In the genomic region with DNA sequence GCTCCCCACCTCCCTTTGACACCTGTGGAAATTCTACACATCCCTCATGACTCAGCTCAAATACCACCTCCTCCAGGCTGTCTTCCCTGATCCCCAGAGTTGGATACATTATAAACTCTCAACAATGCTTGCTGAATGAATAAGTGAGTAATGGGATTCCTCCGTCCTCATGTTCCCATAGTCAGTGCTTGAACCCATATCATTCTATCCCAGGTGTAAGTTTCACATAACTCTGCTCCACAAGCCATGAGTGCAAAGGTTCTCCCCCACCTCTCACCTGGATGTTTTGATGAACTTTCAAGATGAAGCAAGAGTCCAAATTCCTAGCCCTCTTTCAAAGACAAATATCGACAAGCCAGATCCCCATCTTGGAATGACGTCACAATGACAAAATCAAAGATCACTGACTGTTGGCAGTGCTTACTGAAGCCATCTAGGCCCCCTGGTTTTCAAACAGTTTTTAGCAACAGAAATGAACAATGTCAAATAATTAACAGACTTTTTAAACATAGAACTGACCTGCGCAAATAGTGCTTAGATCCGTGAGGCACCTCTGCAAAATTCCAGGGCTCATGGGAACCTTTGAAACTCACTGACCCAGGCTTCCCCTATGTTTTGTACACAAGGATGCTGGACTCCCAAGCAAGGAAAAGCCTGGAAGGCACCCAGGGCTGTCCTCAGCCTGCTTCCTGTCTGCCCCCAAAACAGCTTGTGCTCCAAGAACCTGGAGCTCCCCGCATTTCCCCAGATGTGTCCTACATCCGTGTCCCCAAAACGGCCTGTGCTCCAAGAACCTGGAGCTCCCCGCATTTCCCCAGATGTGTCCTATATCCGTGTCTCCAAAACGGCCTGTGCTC, we compare ENCODE assay signal across 1 cellular context.
TF ChIP-seq lines count a peak whose summit lies in the region.

No MANE protein-coding gene starts in this region.

TF ChIP-seq in HepG2, 621 proteins besides CTCF, POLR2A, EP300 and RAD21 (continued from another document and continues in another):
- TF ChIP-seq MAF1 (CRISPR knock-in tag; IDR thresholded peaks at IDR 0.05; ENCODE audit: borderline replicate concordance): no peak
- TF ChIP-seq, protein P1, sequence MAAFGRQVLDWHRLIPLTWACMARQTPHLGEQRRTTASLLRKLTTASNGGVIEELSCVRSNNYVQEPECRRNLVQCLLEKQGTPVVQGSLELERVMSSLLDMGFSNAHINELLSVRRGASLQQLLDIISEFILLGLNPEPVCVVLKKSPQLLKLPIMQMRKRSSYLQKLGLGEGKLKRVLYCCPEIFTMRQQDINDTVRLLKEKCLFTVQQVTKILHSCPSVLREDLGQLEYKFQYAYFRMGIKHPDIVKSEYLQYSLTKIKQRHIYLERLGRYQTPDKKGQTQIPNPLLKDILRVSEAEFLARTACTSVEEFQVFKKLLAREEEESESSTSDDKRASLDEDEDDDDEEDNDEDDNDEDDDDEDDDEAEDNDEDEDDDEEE (CRISPR knock-in tag; IDR thresholded peaks at IDR 0.05): no peak
- no peak for TF ChIP-seq TAF15 (IDR thresholded peaks at IDR 0.05; ENCODE audit: low read depth, low read length, poor library complexity, severe bottlenecking)
- peak; percentile 81 for TF ChIP-seq ESRRA (CRISPR knock-in tag; IDR thresholded peaks at IDR 0.05; ENCODE audit: low read depth)
- no peak for TF ChIP-seq KLF13 (CRISPR knock-in tag; IDR thresholded peaks at IDR 0.05)
- 0 out of 2 replicates have a peak, but pooled peaks have one; percentile 41 for TF ChIP-seq ZSCAN21 (CRISPR knock-in tag; IDR thresholded peaks at IDR 0.05; ENCODE audit: borderline replicate concordance)
- peak; percentile 84 for TF ChIP-seq ZNF501 (CRISPR knock-in tag; IDR thresholded peaks at IDR 0.05)
- TF ChIP-seq ZNF747 (CRISPR knock-in tag; IDR thresholded peaks at IDR 0.05; ENCODE audit: borderline replicate concordance): no peak
- peak; percentile 29; the same call in 1 of the 2 replicates for TF ChIP-seq ZNF331 (CRISPR knock-in tag; IDR thresholded peaks at IDR 0.05)
- TF ChIP-seq SATB2 (CRISPR knock-in tag; IDR thresholded peaks at IDR 0.05): no peak
- TF ChIP-seq, protein P2, sequence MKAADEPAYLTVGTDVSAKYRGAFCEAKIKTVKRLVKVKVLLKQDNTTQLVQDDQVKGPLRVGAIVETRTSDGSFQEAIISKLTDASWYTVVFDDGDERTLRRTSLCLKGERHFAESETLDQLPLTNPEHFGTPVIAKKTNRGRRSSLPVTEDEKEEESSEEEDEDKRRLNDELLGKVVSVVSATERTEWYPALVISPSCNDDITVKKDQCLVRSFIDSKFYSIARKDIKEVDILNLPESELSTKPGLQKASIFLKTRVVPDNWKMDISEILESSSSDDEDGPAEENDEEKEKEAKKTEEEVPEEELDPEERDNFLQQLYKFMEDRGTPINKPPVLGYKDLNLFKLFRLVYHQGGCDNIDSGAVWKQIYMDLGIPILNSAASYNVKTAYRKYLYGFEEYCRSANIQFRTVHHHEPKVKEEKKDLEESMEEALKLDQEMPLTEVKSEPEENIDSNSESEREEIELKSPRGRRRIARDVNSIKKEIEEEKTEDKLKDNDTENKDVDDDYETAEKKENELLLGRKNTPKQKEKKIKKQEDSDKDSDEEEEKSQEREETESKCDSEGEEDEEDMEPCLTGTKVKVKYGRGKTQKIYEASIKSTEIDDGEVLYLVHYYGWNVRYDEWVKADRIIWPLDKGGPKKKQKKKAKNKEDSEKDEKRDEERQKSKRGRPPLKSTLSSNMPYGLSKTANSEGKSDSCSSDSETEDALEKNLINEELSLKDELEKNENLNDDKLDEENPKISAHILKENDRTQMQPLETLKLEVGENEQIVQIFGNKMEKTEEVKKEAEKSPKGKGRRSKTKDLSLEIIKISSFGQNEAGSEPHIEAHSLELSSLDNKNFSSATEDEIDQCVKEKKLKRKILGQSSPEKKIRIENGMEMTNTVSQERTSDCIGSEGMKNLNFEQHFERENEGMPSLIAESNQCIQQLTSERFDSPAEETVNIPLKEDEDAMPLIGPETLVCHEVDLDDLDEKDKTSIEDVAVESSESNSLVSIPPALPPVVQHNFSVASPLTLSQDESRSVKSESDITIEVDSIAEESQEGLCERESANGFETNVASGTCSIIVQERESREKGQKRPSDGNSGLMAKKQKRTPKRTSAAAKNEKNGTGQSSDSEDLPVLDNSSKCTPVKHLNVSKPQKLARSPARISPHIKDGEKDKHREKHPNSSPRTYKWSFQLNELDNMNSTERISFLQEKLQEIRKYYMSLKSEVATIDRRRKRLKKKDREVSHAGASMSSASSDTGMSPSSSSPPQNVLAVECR (CRISPR knock-in tag; IDR thresholded peaks at IDR 0.05; ENCODE audit: borderline replicate concordance): peak; percentile 57; the same call in 1 of the 2 replicates
- no peak for TF ChIP-seq ZNF558 (CRISPR knock-in tag; IDR thresholded peaks at IDR 0.05; ENCODE audit: borderline replicate concordance)
- TF ChIP-seq MYNN (CRISPR knock-in tag; IDR thresholded peaks at IDR 0.05; ENCODE audit: low read depth): no peak
- peak; percentile 83 for TF ChIP-seq TFAP4 (IDR thresholded peaks at IDR 0.05; ENCODE audit: borderline replicate concordance, low read depth)
- TF ChIP-seq ZNF260 (CRISPR knock-in tag; IDR thresholded peaks at IDR 0.05; ENCODE audit: borderline replicate concordance, low read depth): no peak
- peak; percentile 98 for TF ChIP-seq HOXA3 (CRISPR knock-in tag; IDR thresholded peaks at IDR 0.05)
- TF ChIP-seq DMAP1 (CRISPR knock-in tag; IDR thresholded peaks at IDR 0.05): 0 out of 2 replicates have a peak, but pooled peaks have one; percentile 43
- TF ChIP-seq NCOA1 (CRISPR knock-in tag; IDR thresholded peaks at IDR 0.05): peak; percentile 87
- TF ChIP-seq, protein P3, sequence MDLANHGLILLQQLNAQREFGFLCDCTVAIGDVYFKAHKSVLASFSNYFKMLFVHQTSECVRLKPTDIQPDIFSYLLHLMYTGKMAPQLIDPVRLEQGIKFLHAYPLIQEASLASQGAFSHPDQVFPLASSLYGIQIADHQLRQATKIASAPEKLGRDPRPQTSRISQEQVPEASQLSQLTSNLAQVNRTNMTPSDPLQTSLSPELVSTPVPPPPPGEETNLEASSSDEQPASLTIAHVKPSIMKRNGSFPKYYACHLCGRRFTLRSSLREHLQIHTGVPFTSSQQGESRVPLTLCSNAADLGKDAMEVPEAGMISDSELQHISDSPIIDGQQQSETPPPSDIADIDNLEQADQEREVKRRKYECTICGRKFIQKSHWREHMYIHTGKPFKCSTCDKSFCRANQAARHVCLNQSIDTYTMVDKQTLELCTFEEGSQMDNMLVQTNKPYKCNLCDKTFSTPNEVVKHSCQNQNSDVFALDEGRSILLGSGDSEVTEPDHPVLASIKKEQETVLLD (CRISPR knock-in tag; IDR thresholded peaks at IDR 0.05; ENCODE audit: low read depth): no peak
- TF ChIP-seq MATR3 (CRISPR knock-in tag; IDR thresholded peaks at IDR 0.05): no peak
- TF ChIP-seq SKIL (CRISPR knock-in tag; IDR thresholded peaks at IDR 0.05; ENCODE audit: borderline replicate concordance): peak; percentile 22; the same call in 1 of the 2 replicates
- TF ChIP-seq MXD1 (CRISPR knock-in tag; IDR thresholded peaks at IDR 0.05): no peak
- TF ChIP-seq, protein P4, sequence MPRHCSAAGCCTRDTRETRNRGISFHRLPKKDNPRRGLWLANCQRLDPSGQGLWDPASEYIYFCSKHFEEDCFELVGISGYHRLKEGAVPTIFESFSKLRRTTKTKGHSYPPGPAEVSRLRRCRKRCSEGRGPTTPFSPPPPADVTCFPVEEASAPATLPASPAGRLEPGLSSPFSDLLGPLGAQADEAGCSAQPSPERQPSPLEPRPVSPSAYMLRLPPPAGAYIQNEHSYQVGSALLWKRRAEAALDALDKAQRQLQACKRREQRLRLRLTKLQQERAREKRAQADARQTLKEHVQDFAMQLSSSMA (CRISPR knock-in tag; IDR thresholded peaks at IDR 0.05): no peak
- TF ChIP-seq CEBPB (IDR thresholded peaks at IDR 0.05; ENCODE audit: borderline replicate concordance, low read depth, low read length): peak; percentile 95
- no peak for TF ChIP-seq GTF3A (CRISPR knock-in tag; conservative IDR thresholded peaks at IDR 0.05)
- TF ChIP-seq, protein P5, sequence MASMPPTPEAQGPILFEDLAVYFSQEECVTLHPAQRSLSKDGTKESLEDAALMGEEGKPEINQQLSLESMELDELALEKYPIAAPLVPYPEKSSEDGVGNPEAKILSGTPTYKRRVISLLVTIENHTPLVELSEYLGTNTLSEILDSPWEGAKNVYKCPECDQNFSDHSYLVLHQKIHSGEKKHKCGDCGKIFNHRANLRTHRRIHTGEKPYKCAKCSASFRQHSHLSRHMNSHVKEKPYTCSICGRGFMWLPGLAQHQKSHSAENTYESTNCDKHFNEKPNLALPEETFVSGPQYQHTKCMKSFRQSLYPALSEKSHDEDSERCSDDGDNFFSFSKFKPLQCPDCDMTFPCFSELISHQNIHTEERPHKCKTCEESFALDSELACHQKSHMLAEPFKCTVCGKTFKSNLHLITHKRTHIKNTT (CRISPR knock-in tag; IDR thresholded peaks at IDR 0.05): no peak
- no peak for TF ChIP-seq CENPBD1 (CRISPR knock-in tag; IDR thresholded peaks at IDR 0.05; ENCODE audit: borderline replicate concordance, low read depth)
- TF ChIP-seq ONECUT2 (CRISPR knock-in tag; IDR thresholded peaks at IDR 0.05): peak; percentile 90
- no peak for TF ChIP-seq HNRNPK (IDR thresholded peaks at IDR 0.05; ENCODE audit: low read depth, low read length, poor library complexity, severe bottlenecking)
- TF ChIP-seq, protein P6, sequence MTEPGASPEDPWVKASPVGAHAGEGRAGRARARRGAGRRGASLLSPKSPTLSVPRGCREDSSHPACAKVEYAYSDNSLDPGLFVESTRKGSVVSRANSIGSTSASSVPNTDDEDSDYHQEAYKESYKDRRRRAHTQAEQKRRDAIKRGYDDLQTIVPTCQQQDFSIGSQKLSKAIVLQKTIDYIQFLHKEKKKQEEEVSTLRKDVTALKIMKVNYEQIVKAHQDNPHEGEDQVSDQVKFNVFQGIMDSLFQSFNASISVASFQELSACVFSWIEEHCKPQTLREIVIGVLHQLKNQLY (CRISPR knock-in tag; IDR thresholded peaks at IDR 0.05): peak; percentile 52; the same call in 1 of the 2 replicates
- TF ChIP-seq HNRNPLL (IDR thresholded peaks at IDR 0.05; ENCODE audit: low read depth, low read length, poor library complexity, severe bottlenecking): no peak
- TF ChIP-seq, protein P7, sequence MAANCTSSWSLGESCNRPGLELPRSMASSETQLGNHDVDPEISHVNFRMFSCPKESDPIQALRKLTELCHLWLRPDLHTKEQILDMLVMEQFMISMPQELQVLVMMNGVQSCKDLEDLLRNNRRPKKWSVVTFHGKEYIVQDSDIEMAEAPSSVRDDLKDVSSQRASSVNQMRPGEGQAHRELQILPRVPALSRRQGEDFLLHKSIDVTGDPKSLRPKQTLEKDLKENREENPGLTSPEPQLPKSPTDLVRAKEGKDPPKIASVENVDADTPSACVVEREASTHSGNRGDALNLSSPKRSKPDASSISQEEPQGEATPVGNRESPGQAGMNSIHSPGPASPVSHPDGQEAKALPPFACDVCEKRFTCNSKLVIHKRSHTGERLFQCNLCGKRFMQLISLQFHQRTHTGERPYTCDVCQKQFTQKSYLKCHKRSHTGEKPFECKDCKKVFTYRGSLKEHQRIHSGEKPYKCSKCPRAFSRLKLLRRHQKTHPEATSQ (CRISPR knock-in tag; IDR thresholded peaks at IDR 0.05; ENCODE audit: borderline replicate concordance): no peak
- no peak for TF ChIP-seq AHR (CRISPR knock-in tag; IDR thresholded peaks at IDR 0.05)
- TF ChIP-seq, protein P8, sequence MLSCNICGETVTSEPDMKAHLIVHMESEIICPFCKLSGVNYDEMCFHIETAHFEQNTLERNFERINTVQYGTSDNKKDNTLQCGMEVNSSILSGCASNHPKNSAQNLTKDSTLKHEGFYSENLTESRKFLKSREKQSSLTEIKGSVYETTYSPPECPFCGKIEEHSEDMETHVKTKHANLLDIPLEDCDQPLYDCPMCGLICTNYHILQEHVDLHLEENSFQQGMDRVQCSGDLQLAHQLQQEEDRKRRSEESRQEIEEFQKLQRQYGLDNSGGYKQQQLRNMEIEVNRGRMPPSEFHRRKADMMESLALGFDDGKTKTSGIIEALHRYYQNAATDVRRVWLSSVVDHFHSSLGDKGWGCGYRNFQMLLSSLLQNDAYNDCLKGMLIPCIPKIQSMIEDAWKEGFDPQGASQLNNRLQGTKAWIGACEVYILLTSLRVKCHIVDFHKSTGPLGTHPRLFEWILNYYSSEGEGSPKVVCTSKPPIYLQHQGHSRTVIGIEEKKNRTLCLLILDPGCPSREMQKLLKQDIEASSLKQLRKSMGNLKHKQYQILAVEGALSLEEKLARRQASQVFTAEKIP (CRISPR knock-in tag; IDR thresholded peaks at IDR 0.05; ENCODE audit: borderline replicate concordance): no peak
- TF ChIP-seq CCAR2 (optimal IDR thresholded peaks at IDR 0.05; ENCODE audit: low read depth, low read length): no peak
- TF ChIP-seq ZNF549 (CRISPR knock-in tag; IDR thresholded peaks at IDR 0.05): no peak
